Comparison of ENCODE assay signal across 10 cellular contexts in genomic region chr7:66352071-66352470, GRCh38.
A peak's percentile ranks its signal among the peaks of the same experiment; 100 is the strongest.
DNase-seq lines count a peak whose midpoint lies in the region; ATAC-seq and TF ChIP-seq lines count a peak whose summit lies in the region.
"Had no signal": no experiment of that assay in that cellular context is flagged by ENCODE, and none has a peak within 500 bp of the region (broad histone marks: within the 10 kb centered on the region; RNA-seq: fewer than 3 reads in every experiment).

No MANE protein-coding gene starts in this region.

- TF ChIP-seq CTCF in body of pancreas (IDR thresholded peaks at IDR 0.05) (peak in 2 of 7 experiments; percentile 7 to 16), thoracic aorta (IDR thresholded peaks at IDR 0.05) (no peak)

- intact Hi-C loops in body of pancreas (cut with DNase I): no loop called here

- H3K4me3 ChIP-seq in body of pancreas (no peak overlapping the region), thoracic aorta (peak overlapping the region; percentile 31)

- peak; percentile 47 for ATAC-seq in body of pancreas
- ATAC-seq in thoracic aorta (ENCODE audit: insufficient number of reproducible peaks, low FRiP score, low read depth): no peak
- no peak for ATAC-seq in GM19467 (IDR thresholded peaks at IDR 0.05; ENCODE audit: unreplicated experiment)

- H3K27ac ChIP-seq in body of pancreas (peak overlapping the region in 2 of 4 donors; percentile 57 to 70), thoracic aorta (peak overlapping the region in 1 of 2 donors; percentile 19)

- TF ChIP-seq POLR2A in body of pancreas (IDR thresholded peaks at IDR 0.05): no peak

- 6 to 18% methylated on average over 4 of the region's 4 CpGs for WGBS in body of pancreas, 2 donors

- H3K27me3 ChIP-seq in body of pancreas (no peaks in the 10 kb centered on the region), thoracic aorta (replicated peaks; ENCODE audit: insufficient read depth) (no peaks in the 10 kb centered on the region)

- H3K36me3 ChIP-seq in body of pancreas (replicated peaks in 1 of 2; ENCODE audit: insufficient read depth in 1 of 2, low read depth in 2 of 2): no peaks in the 10 kb centered on the region
- H3K36me3 ChIP-seq in thoracic aorta: peaks cover 2% of the 10 kb centered on the region

- H3K4me1 ChIP-seq in body of pancreas (no peaks in the 10 kb centered on the region), thoracic aorta (ENCODE audit: control insufficient read depth in 1 of 2, low read depth in 2 of 2) (peaks cover 16 to 24% of the 10 kb centered on the region in 2 donors)

- DNase-seq in NCI-H82 (lab: John Stamatoyannopoulos, UW): peak; percentile 28
- no peak for DNase-seq in NCI-H82 treated with DMSO at 0.1 percent for 48 hours (lab: John Stamatoyannopoulos, UW; ENCODE audit: unreplicated experiment)
- peak in 1 of 4 donors; percentile 9 for DNase-seq in body of pancreas
- DNase-seq in iPS-NIHi7 (ENCODE audit: extremely low spot score): peak; percentile 62
- no peak for DNase-seq in thoracic aorta (ENCODE audit: low spot score)
- no peak for DNase-seq in middle frontal gyrus (ENCODE audit: extremely low spot score, low spot score)
- no peak for DNase-seq in germinal center (ENCODE audit: low spot score)
- DNase-seq: activated CD4-positive, alpha-beta T cell treated with anti-CD3 and anti-CD28 coated beads, Interleukin-2, amount 10 ng/mL, durations not matched to agents 7 days and 5 days; HCEC 1CT had no signal

- no peaks in the 10 kb centered on the region for H3K9me3 ChIP-seq in body of pancreas
- no peaks in the 10 kb centered on the region for H3K9me3 ChIP-seq in thoracic aorta

Comparison
In these comparisons a context has a peak if more than half of its experiments do, and no peak if none do; other contexts are left out.
1. DNase-seq: peak in NCI-H82 (single experiment) and iPS-NIHi7 (single experiment); none in NCI-H82 treated with DMSO at 0.1 percent for 48 hours (single experiment), thoracic aorta (single experiment), middle frontal gyrus (single experiment) and germinal center (single experiment).